8 cellular contexts compared by ENCODE assay signal in the genomic region with DNA sequence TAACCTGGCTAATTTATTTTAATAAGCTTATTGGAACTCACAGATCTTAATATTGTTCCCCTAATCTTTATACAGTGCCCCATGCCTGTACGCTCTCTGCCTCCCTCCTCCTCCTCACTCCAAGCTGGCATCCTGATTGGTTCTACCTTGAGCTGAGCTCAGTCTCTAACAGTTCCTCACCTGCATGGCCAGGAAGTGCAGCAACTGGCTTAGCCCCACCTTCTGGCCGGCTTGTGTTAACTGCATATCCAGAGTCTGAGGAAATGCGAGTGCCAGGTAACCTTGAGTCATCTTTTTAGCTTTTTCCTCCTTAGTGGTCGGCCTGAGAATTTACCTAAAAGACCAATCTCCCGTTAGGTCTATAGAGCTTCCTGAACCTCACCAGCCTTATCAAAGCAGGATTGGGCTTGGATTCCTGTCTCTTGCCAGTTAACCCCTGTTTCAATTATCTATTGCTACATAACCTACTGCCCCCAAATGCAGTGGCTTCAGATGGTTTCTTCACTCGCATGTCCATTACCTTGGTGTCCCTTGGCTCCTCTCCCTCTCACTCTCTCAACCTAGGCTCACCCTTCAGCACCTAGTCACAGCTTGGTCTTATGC.
A peak's percentile ranks its signal among the peaks of the same experiment; 100 is the strongest.
DNase-seq lines count a peak whose midpoint lies in the region; ATAC-seq, FAIRE-seq and TF ChIP-seq lines count a peak whose summit lies in the region.

No MANE protein-coding gene starts in this region.

- H3K27me3 Mint-ChIP-seq in astrocyte (ENCODE audit: low read depth, unreplicated experiment), result no peaks in the 10 kb centered on the region

- no peak overlapping the region for H3K4me2 ChIP-seq in astrocyte (ENCODE audit: low read length)

- peak; percentile 3 for TF ChIP-seq CTCF in astrocyte (IDR thresholded peaks at IDR 0.05; ENCODE audit: insufficient read depth, low read depth, low read length)

- no peaks in the 10 kb centered on the region for H3K4me1 ChIP-seq in astrocyte (ENCODE audit: insufficient read depth, low read length)

- H3K36me3 ChIP-seq in astrocyte (ENCODE audit: insufficient read depth, low read length), result no peaks in the 10 kb centered on the region

- H3K9me3 ChIP-seq in astrocyte (ENCODE audit: insufficient read depth, low read depth, low read length), result no peaks in the 10 kb centered on the region

- no peak overlapping the region for H3K27ac Mint-ChIP-seq in astrocyte (ENCODE audit: unreplicated experiment)

- H3K4me3 Mint-ChIP-seq in astrocyte (ENCODE audit: unreplicated experiment), result no peak overlapping the region

- no peak overlapping the region for H3K4me3 ChIP-seq in astrocyte (ENCODE audit: insufficient read depth, low read depth, low read length)

- H2AFZ ChIP-seq in astrocyte (ENCODE audit: low read depth, low read length), result no peak overlapping the region

- no peak overlapping the region for H3K9ac ChIP-seq in astrocyte (ENCODE audit: low read length)

- peak; percentile 71 for ATAC-seq in HG03175 (IDR thresholded peaks at IDR 0.05; ENCODE audit: unreplicated experiment)
- ATAC-seq in GM19328 (IDR thresholded peaks at IDR 0.05; ENCODE audit: unreplicated experiment), result no peak

- no peak overlapping the region for H3K27ac ChIP-seq in astrocyte (ENCODE audit: low read depth, low read length)

- no peaks in the 10 kb centered on the region for H3K79me2 ChIP-seq in astrocyte (ENCODE audit: insufficient read depth, low read length)

- DNase-seq in GM18507 (ENCODE audit: extremely low spot score, insufficient read length, low read depth) (no peak), SHP77 (lab: John Stamatoyannopoulos, UW) (peak; percentile 25 to 72), astrocyte (ENCODE audit: low read depth) (peak; percentile 12), lung microvascular endothelial cell (ENCODE audit: low read depth in 2 of 2) (peak; percentile 8 to 11), COLO829 (ENCODE audit: low spot score) (no peak), anterior cingulate cortex (lab: John Stamatoyannopoulos, UW) (no peak)

- no peaks in the 10 kb centered on the region for H3K27me3 ChIP-seq in astrocyte (ENCODE audit: insufficient read depth, low read length)

- no peaks in the 10 kb centered on the region for H4K20me1 ChIP-seq in astrocyte (ENCODE audit: insufficient read depth, low read length)

- H3K4me1 Mint-ChIP-seq in astrocyte (ENCODE audit: low read depth, unreplicated experiment), result no peaks in the 10 kb centered on the region

- peaks cover 5% of the 10 kb centered on the region for H3K9me3 Mint-ChIP-seq in astrocyte (ENCODE audit: unreplicated experiment)

- no peaks in the 10 kb centered on the region for H3K36me3 Mint-ChIP-seq in astrocyte (ENCODE audit: low read depth, unreplicated experiment)

- FAIRE-seq in GM18507 (lab: Jason Lieb, UNC) (peak; percentile 26), astrocyte (lab: Jason Lieb, UNC) (no peak)

Comparison
In these comparisons a context has a peak if more than half of its experiments do, and no peak if none do; other contexts are left out.
1. DNase-seq: peak in SHP77 (2 of 2), astrocyte (single experiment) and lung microvascular endothelial cell (2 of 2); none in GM18507 (single experiment), COLO829 (single experiment) and anterior cingulate cortex (0 of 58).